Comparison of ENCODE assay signal across 1 cellular context in genomic region chr1:84995484-84996334, GRCh38.
TF ChIP-seq lines count a peak whose summit lies in the region.

No MANE protein-coding gene starts in this region.

TF ChIP-seq in GM12878, 131 proteins besides CTCF, POLR2A, EP300 and RAD21 (continued from another document):
- peak; percentile 87 for TF ChIP-seq NFIC (IDR thresholded peaks at IDR 0.05; ENCODE audit: low read depth, low read length)
